ENCODE assay signal across 8 cellular contexts in genomic region chr5:133754575-133755169, GRCh38.
A peak's percentile ranks its signal among the peaks of the same experiment; 100 is the strongest.
DNase-seq lines count a peak whose midpoint lies in the region; ATAC-seq and TF ChIP-seq lines count a peak whose summit lies in the region.

No MANE protein-coding gene starts in this region.

- intact Hi-C loops in Right ventricle myocardium inferior (cut with DNase I): loop anchor here (2.0 to 10.0 kb wide), 2 partner anchors 114 to 190 kb away; no protein-coding TSS in a partner anchor
- intact Hi-C loops in sigmoid colon (cut with DNase I): no loop called here

- H3K9me3 ChIP-seq in cardiac muscle cell (ENCODE audit: low read depth) (no peaks in the 10 kb centered on the region), liver (ENCODE audit: control insufficient read depth in 4 of 4, low read length in 3 of 4) (no peaks in the 10 kb centered on the region), sigmoid colon (no peaks in the 10 kb centered on the region)

- H3K36me3 ChIP-seq in cardiac muscle cell (no peaks in the 10 kb centered on the region), liver (ENCODE audit: control insufficient read depth in 4 of 4, insufficient read depth in 3 of 4, low read depth in 1 of 4, low read length in 3 of 4) (no peaks in the 10 kb centered on the region), sigmoid colon (no peaks in the 10 kb centered on the region)

- TF ChIP-seq POLR2A in sigmoid colon (IDR thresholded peaks at IDR 0.05): no peak

- ATAC-seq in Right ventricle myocardium inferior (no peak), GM18502 (IDR thresholded peaks at IDR 0.05; ENCODE audit: poor library complexity, unreplicated experiment) (no peak), HG02885 (IDR thresholded peaks at IDR 0.05; ENCODE audit: poor library complexity, unreplicated experiment) (no peak)

- TF ChIP-seq CTCF in cardiac muscle cell (IDR thresholded peaks at IDR 0.05; ENCODE audit: low read depth, low read length) (peak; percentile 79), astrocyte of the spinal cord (IDR thresholded peaks at IDR 0.05; ENCODE audit: low read depth, low read length) (peak; percentile 67), liver (IDR thresholded peaks at IDR 0.05; ENCODE audit: low read depth, low read length, missing input control) (peak; percentile 65), sigmoid colon (IDR thresholded peaks at IDR 0.05) (peak in 1 of 4 experiments; percentile 10)

- no peak overlapping the region for H3K4me3 ChIP-seq in cardiac muscle cell
- no peak overlapping the region for H3K4me3 ChIP-seq in astrocyte of the spinal cord (ENCODE audit: low read depth, low read length)
- H3K4me3 ChIP-seq in liver (ENCODE audit: low read depth in 1 of 3, low read length in 3 of 3): no peak overlapping the region
- H3K4me3 ChIP-seq in sigmoid colon: no peak overlapping the region

- no peaks in the 10 kb centered on the region for H3K4me1 ChIP-seq in cardiac muscle cell (ENCODE audit: low read depth)
- H3K4me1 ChIP-seq in liver (ENCODE audit: control insufficient read depth in 4 of 4, insufficient read depth in 4 of 4, low read length in 3 of 4): no peaks in the 10 kb centered on the region
- no peaks in the 10 kb centered on the region for H3K4me1 ChIP-seq in sigmoid colon

- WGBS in liver: 26% methylated on average over 5 of the region's 5 CpGs
- 17 to 27% methylated on average over 5 of the region's 5 CpGs for WGBS in sigmoid colon, 2 donors

- H3K27ac ChIP-seq in cardiac muscle cell: no peak overlapping the region
- H3K27ac ChIP-seq in liver (ENCODE audit: low read depth in 1 of 2, low read length in 2 of 2): no peak overlapping the region
- H3K27ac ChIP-seq in sigmoid colon: no peak overlapping the region

- H3K27me3 ChIP-seq in cardiac muscle cell (peaks cover 17% of the 10 kb centered on the region), liver (ENCODE audit: control insufficient read depth in 4 of 4, insufficient read depth in 4 of 4, low read length in 3 of 4) (peaks cover 0 to 8% (median 0%) of the 10 kb centered on the region in 4 donors), sigmoid colon (peaks cover 0 to 7% (median 0%) of the 10 kb centered on the region in 3 donors)

- in situ Hi-C loops in astrocyte of the spinal cord (cut with HindIII; ENCODE audit: low sequenced_read_pairs): no loop called here

- peak; percentile 53 to 60 for DNase-seq in cardiac muscle cell (ENCODE audit: low read depth in 1 of 2, low spot score in 1 of 2)
- DNase-seq in Right ventricle myocardium inferior (ENCODE audit: missing footprints): no peak
- DNase-seq in NCI-H1092 treated with DMSO at 0.1 percent for 48 hours (lab: John Stamatoyannopoulos, UW): peak; percentile 13
- DNase-seq in astrocyte of the spinal cord (ENCODE audit: low read depth, low spot score): no peak
- DNase-seq in sigmoid colon: no peak

- TF ChIP-seq EP300 in sigmoid colon (IDR thresholded peaks at IDR 0.05): no peak

- no peak overlapping the region for H3K9ac ChIP-seq in liver (ENCODE audit: low read depth in 1 of 2, low read length in 2 of 2)

- peak; percentile 72 to 82 for TF ChIP-seq RAD21 in liver (IDR thresholded peaks at IDR 0.05)

TF ChIP-seq in liver, 16 proteins besides CTCF, POLR2A, EP300 and RAD21:
- no peak for TF ChIP-seq TAF1 (conservative IDR thresholded peaks at IDR 0.05)
- TF ChIP-seq FOXA2 (IDR thresholded peaks at IDR 0.05): no peak
- TF ChIP-seq GABPA (IDR thresholded peaks at IDR 0.05 in 1 of 2, conservative IDR thresholded peaks at IDR 0.05 in 1 of 2): no peak
- TF ChIP-seq HNF4G (IDR thresholded peaks at IDR 0.05): no peak
- no peak for TF ChIP-seq REST (IDR thresholded peaks at IDR 0.05)
- no peak for TF ChIP-seq FOXA1 (IDR thresholded peaks at IDR 0.05)
- TF ChIP-seq HNF4A (conservative IDR thresholded peaks at IDR 0.05): no peak
- no peak for TF ChIP-seq JUND (IDR thresholded peaks at IDR 0.05)
- TF ChIP-seq YY1 (IDR thresholded peaks at IDR 0.05): no peak

Comparison
In these comparisons a context has a peak if more than half of its experiments do, and no peak if none do; other contexts are left out.
1. DNase-seq: peak in cardiac muscle cell (2 of 2) and NCI-H1092 treated with DMSO at 0.1 percent for 48 hours (single experiment); none in Right ventricle myocardium inferior (single experiment), astrocyte of the spinal cord (single experiment) and sigmoid colon (single experiment).